ENCODE assay signal across 1 cellular context in the genomic region with DNA sequence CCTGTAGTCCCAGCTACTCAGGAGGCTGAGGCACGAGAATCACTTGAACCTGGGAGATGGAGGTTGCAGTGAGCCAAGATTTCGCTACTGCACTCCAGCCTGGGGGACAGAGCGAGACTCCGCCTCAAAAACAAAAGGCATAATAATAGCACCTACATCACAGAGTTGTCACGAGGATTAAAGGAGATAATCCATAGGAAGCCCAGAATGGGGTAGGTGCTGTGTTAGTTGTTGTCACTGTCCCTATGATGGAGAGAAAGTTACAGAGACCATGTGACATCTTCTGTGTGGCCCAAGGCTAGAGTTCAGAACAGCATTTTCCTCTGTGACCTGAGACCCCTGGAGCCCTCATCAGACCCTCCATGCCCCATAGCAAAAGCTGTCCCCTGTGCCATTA.
TF ChIP-seq lines count a peak whose summit lies in the region.

No MANE protein-coding gene starts in this region.

TF ChIP-seq in K562, 482 proteins besides CTCF, POLR2A, EP300 and RAD21:
- 0 out of 2 replicates have a peak, but pooled peaks have one; percentile 19 for TF ChIP-seq ZBTB7A (IDR thresholded peaks at IDR 0.05; ENCODE audit: borderline replicate concordance, control insufficient read depth, low read depth, low read length)
- peak; percentile 10; the same call in 1 of the 2 replicates for TF ChIP-seq RAD51 (IDR thresholded peaks at IDR 0.05; ENCODE audit: borderline replicate concordance, low read depth)
